Comparison of ENCODE assay signal across 8 cellular contexts in genomic region chr2:156434461-156435291, GRCh38. TPM values are rescaled to one million over a fixed set of nuclear protein-coding genes. Genes with fewer than 3 reads are reported as not detected.
DNase-seq lines count a peak whose midpoint lies in the region; ATAC-seq and TF ChIP-seq lines count a peak whose summit lies in the region.

No MANE protein-coding gene starts in this region.

- no peak overlapping the region for H3K4ac ChIP-seq in mesendoderm (ENCODE audit: low read depth, low read length)

- H3K18ac ChIP-seq in mesendoderm (ENCODE audit: low read length) = peak overlapping the region; percentile 57

- no peaks in the 10 kb centered on the region for H3K27me3 ChIP-seq in left ventricle myocardium inferior (ENCODE audit: low read depth)
- no peaks in the 10 kb centered on the region for H3K27me3 ChIP-seq in brain microvascular endothelial cell (replicated peaks)
- no peaks in the 10 kb centered on the region for H3K27me3 ChIP-seq in mesendoderm (ENCODE audit: insufficient read depth, low read length, poor library complexity)
- no peaks in the 10 kb centered on the region for H3K27me3 ChIP-seq in uterus

- H2BK120ac ChIP-seq in mesendoderm (ENCODE audit: low read depth, low read length) = no peak overlapping the region

- H3K79me1 ChIP-seq in mesendoderm (ENCODE audit: low read length) = peaks cover 4% of the 10 kb centered on the region

- no peak overlapping the region for H2BK15ac ChIP-seq in mesendoderm (replicated peaks; ENCODE audit: low read depth)

- peaks cover 10% of the 10 kb centered on the region for H3K79me2 ChIP-seq in mesendoderm (ENCODE audit: control insufficient read depth, insufficient read depth, low read length)

- in situ Hi-C loops in brain microvascular endothelial cell (cut with HindIII; ENCODE audit: low pct_ligation_motif_present, low sequenced_read_pairs) = no loop called here

- H3K9ac ChIP-seq in mesendoderm (ENCODE audit: low read length) = peak overlapping the region; percentile 93

- H3K36me3 ChIP-seq in left ventricle myocardium inferior (no peaks in the 10 kb centered on the region), brain microvascular endothelial cell (replicated peaks) (no peaks in the 10 kb centered on the region), mesendoderm (ENCODE audit: control insufficient read depth, insufficient read depth, low read length) (no peaks in the 10 kb centered on the region), uterus (no peaks in the 10 kb centered on the region)

- no peak overlapping the region for H4K8ac ChIP-seq in mesendoderm (ENCODE audit: low read depth, low read length)

- peaks cover 37% of the 10 kb centered on the region for H3K4me1 ChIP-seq in left ventricle myocardium inferior
- peaks cover 4% of the 10 kb centered on the region for H3K4me1 ChIP-seq in mesendoderm (ENCODE audit: control insufficient read depth, low read depth, low read length)
- H3K4me1 ChIP-seq in uterus = peaks cover 0 to 3% of the 10 kb centered on the region in 2 donors

- no peak overlapping the region for H4K5ac ChIP-seq in mesendoderm (ENCODE audit: low read length)

- H2AK5ac ChIP-seq in mesendoderm (ENCODE audit: low read length) = no peak overlapping the region

- WGBS in mesendoderm (ENCODE audit: extremely low coverage, insufficient coverage, low lambda C conversion rate) = no CpG with 5 or more reads among the region's 8 CpGs

- intact Hi-C loops in left ventricle myocardium inferior (cut with micrococcal nuclease) (no loop called here), left ventricle myocardium superior (cut with micrococcal nuclease) (no loop called here), uterus (cut with DNase I; ENCODE audit: low total_unique reads) (loop anchor here (5.0 kb wide), 1 partner anchor 32 kb away; no protein-coding TSS in a partner anchor), left colon (cut with DNase I, micrococcal nuclease) (loop anchor here in 1 of 2 donors (5.0 to 10.0 kb wide), 2 partner anchors 32 to 100 kb away; partner anchors contain the start of gene NR4A2)

- H3K4me2 ChIP-seq in mesendoderm (ENCODE audit: low read length) = peak overlapping the region; percentile 81

- H3K4me3 ChIP-seq in left ventricle myocardium inferior (peak overlapping the region; percentile 86), brain microvascular endothelial cell (ENCODE audit: low read depth, low read length) (no peak overlapping the region), mesendoderm (ENCODE audit: low read length) (no peak overlapping the region), uterus (peak overlapping the region; percentile 90)

- no peak overlapping the region for H3K23ac ChIP-seq in mesendoderm (ENCODE audit: low read length)

- H3K9me3 ChIP-seq in left ventricle myocardium inferior (replicated peaks) (no peaks in the 10 kb centered on the region), uterus (no peaks in the 10 kb centered on the region)

- peak overlapping the region; percentile 98 for H3K56ac ChIP-seq in mesendoderm (ENCODE audit: low read length)

- peak overlapping the region; percentile 100 for H3K27ac ChIP-seq in left ventricle myocardium inferior (replicated peaks)
- H3K27ac ChIP-seq in brain microvascular endothelial cell = peak overlapping the region; percentile 81
- peak overlapping the region; percentile 99 for H3K27ac ChIP-seq in mesendoderm (ENCODE audit: low read depth, low read length)
- H3K27ac ChIP-seq in uterus = peak overlapping the region; percentile 96 to 100

- TF ChIP-seq CTCF in left ventricle myocardium inferior (IDR thresholded peaks at IDR 0.05; ENCODE audit: borderline replicate concordance) (no peak), brain microvascular endothelial cell (IDR thresholded peaks at IDR 0.05; ENCODE audit: low read depth, low read length, missing control alignments) (no peak), uterus (IDR thresholded peaks at IDR 0.05) (no peak)

- ATAC-seq in left ventricle myocardium superior (no peak), left colon (no peak), GM18907 (IDR thresholded peaks at IDR 0.05; ENCODE audit: unreplicated experiment) (no peak)

- no peak for TF ChIP-seq POLR2A in uterus (IDR thresholded peaks at IDR 0.05)

- H2BK5ac ChIP-seq in mesendoderm (ENCODE audit: low read length) = no peak overlapping the region

- DNase-seq in left ventricle myocardium inferior (no peak), left ventricle myocardium superior (no peak), brain microvascular endothelial cell (peak; percentile 51), mesendoderm (peak; percentile 27), uterus (no peak), left colon (no peak), GOT3 (lab: John Stamatoyannopoulos, UW) (no peak)

RNA-seq across cellular contexts. Expression of gene GPD2, which starts 1.5 kb away (rescaled TPM):
- total RNA-seq in left ventricle myocardium inferior (14.4 TPM), left ventricle myocardium superior (18.5 TPM), uterus (10 to 100 TPM in 3 of 4 donors, 1 to 10 TPM in 1; 2.0 to 41.6 (median 32.1) TPM), left colon (10 to 100 TPM; 79.9 to 80.0 TPM)
- polyA plus RNA-seq in mesendoderm (2013, experiment 1 of 2) = 42.8 TPM
- polyA plus RNA-seq in mesendoderm (2013, experiment 2 of 2) = 40.8 TPM

Comparison
In these comparisons a context has a peak if more than half of its experiments do, and no peak if none do; other contexts are left out.
1. DNase-seq: peak in brain microvascular endothelial cell (single experiment) and mesendoderm (single experiment); none in left ventricle myocardium inferior (single experiment), left ventricle myocardium superior (single experiment), uterus (0 of 2), left colon (0 of 2) and GOT3 (single experiment).
2. H3K4me3 ChIP-seq: peak in left ventricle myocardium inferior (single experiment) and uterus (2 of 2); none in brain microvascular endothelial cell (single experiment) and mesendoderm (single experiment).
3. Peak in every context shown above with its lines, with median percentiles within 50 percentile points of each other: H3K27ac ChIP-seq.